20 cellular contexts compared by ENCODE assay signal in genomic region chr7:115300228-115300870, GRCh38.
DNase-seq lines count a peak whose midpoint lies in the region; ATAC-seq, FAIRE-seq and TF ChIP-seq lines count a peak whose summit lies in the region.
"Had no signal": no experiment of that assay in that cellular context is flagged by ENCODE, and none has a peak within 500 bp of the region (broad histone marks: within the 10 kb centered on the region; RNA-seq: fewer than 3 reads in every experiment).

No MANE protein-coding gene starts in this region.

- no peaks in the 10 kb centered on the region for H3K79me2 ChIP-seq in GM23248 (ENCODE audit: insufficient read depth)

- DNase-seq in A549 (ENCODE audit: low read depth in 1 of 2, low spot score in 1 of 2) (peak; percentile 3 to 12), GM23248 (peak; percentile 74), choroid plexus epithelial cell (ENCODE audit: low read depth) (peak; percentile 20), kidney glomerular epithelial cell (lab: John Stamatoyannopoulos, UW) (peak; percentile 12), HuH-7 (ENCODE audit: low spot score) (no peak)
- DNase-seq in activated CD4-positive, alpha-beta T cell treated with anti-CD3 and anti-CD28 coated beads for 4 hours, result no peak
- DNase-seq: activated CD4-positive, alpha-beta T cell treated with anti-CD3 and anti-CD28 coated beads, Interleukin-2, amount 10 ng/mL, durations not matched to agents 7 days and 5 days; activated T-cell treated with anti-CD3 and anti-CD28 coated beads for 4 hours; Caco-2; effector CD4-positive, alpha-beta T cell; gastrocnemius medialis; NCI-H2029 treated with DMSO at 0.1 percent for 48 hours; NCI-H524; OCI-M1; stomach had no signal

- TF ChIP-seq CTCF in A549 (IDR thresholded peaks at IDR 0.05), result no peak
- no peak for TF ChIP-seq CTCF in choroid plexus epithelial cell (conservative IDR thresholded peaks at IDR 0.05; ENCODE audit: low read depth, low read length)

- no peaks in the 10 kb centered on the region for H3K27me3 ChIP-seq in GM23248 (replicated peaks; ENCODE audit: insufficient read depth)
- H3K27me3 ChIP-seq: cardiac muscle cell, gastrocnemius medialis, stomach had no signal

- POLR2A ChIA-PET in A549 (lab: Yijun Ruan, JAX), result no interaction called here

- TF ChIP-seq POLR2A in A549 (IDR thresholded peaks at IDR 0.05; ENCODE audit: low read length), result no peak

- CTCF ChIA-PET in A549 (lab: Yijun Ruan, JAX), result no interaction called here

- peak overlapping the region; percentile 19; the same call in 1 of the 2 replicates for H2AFZ ChIP-seq in GM23248

- H3K4me3 ChIP-seq in A549 (no peak overlapping the region), GM23248 (peak overlapping the region; percentile 7; the same call in 1 of the 2 replicates), choroid plexus epithelial cell (ENCODE audit: low read depth, low read length) (no peak overlapping the region)
- H3K4me3 ChIP-seq: cardiac muscle cell, gastrocnemius medialis, HAP-1, stomach had no signal

- peaks cover 28% of the 10 kb centered on the region; the same call in 2 of the 3 replicates for H3K4me1 ChIP-seq in A549
- peaks cover 31% of the 10 kb centered on the region for H3K4me1 ChIP-seq in GM23248 (ENCODE audit: insufficient read depth)
- H3K4me1 ChIP-seq: Caco-2, gastrocnemius medialis, HAP-1, stomach had no signal

- H3K4me2 ChIP-seq in A549 (peak overlapping the region; percentile 52), GM23248 (ENCODE audit: unreplicated experiment) (peak overlapping the region; percentile 45)

- H3K9me3 ChIP-seq in A549 (no peaks in the 10 kb centered on the region), GM23248 (ENCODE audit: low read depth) (no peaks in the 10 kb centered on the region)
- H3K9me3 ChIP-seq: Caco-2, gastrocnemius medialis, HAP-1, stomach had no signal

- no peaks in the 10 kb centered on the region for H3K9me2 ChIP-seq in GM23248 (ENCODE audit: insufficient read depth)

- H3K27ac ChIP-seq in A549 (no peak overlapping the region), GM23248 (peak overlapping the region; percentile 22)
- H3K27ac ChIP-seq: cardiac muscle cell, gastrocnemius medialis, stomach had no signal

- no peak overlapping the region for H3K9ac ChIP-seq in GM23248

- peak; percentile 63 for FAIRE-seq in A549 (lab: Jason Lieb, UNC)

- H4K20me1 ChIP-seq in GM23248 (ENCODE audit: insufficient read depth), result no peaks in the 10 kb centered on the region

- peaks cover 24% of the 10 kb centered on the region for H3F3A ChIP-seq in GM23248 (ENCODE audit: insufficient read depth)

- TF ChIP-seq RAD21 in A549 (conservative IDR thresholded peaks at IDR 0.05 in 1 of 2, IDR thresholded peaks at IDR 0.05 in 1 of 2), result no peak

- TF ChIP-seq EP300 in A549 (IDR thresholded peaks at IDR 0.05), result no peak

- WGBS in A549 (ENCODE audit: missing lambda C conversion rate), result 3% methylated on average over 1 of the region's 1 CpG
- WGBS in GM23248 (ENCODE audit: low coverage in 1 of 2, low lambda C conversion rate in 2 of 2, missing lambda C conversion rate in 2 of 2), 2 experiments, result 0% methylated on average over 1 of the region's 1 CpG

- no peaks in the 10 kb centered on the region for H3K36me3 ChIP-seq in GM23248 (ENCODE audit: low read depth)
- H3K36me3 ChIP-seq: cardiac muscle cell, gastrocnemius medialis, HAP-1, stomach had no signal

- in situ Hi-C loops in GM23248 (cut with MboI), result no loop called here

- peak in 1 of 2 experiments; percentile 30; a peak in 1 of 6 replicates for ATAC-seq in A549
- no peak for ATAC-seq in HG03196 (IDR thresholded peaks at IDR 0.05; ENCODE audit: unreplicated experiment)
- no peak for ATAC-seq in GM21619 (IDR thresholded peaks at IDR 0.05; ENCODE audit: unreplicated experiment)
- ATAC-seq: activated naive CD4-positive, alpha-beta T cell treated with anti-CD3 and anti-CD28 coated beads, Interleukin-2, amount 50 U/mL, for 72 hours; gastrocnemius medialis had no signal

TF ChIP-seq in A549, 52 proteins besides CTCF, POLR2A, EP300 and RAD21:
- no peak for TF ChIP-seq HES2 (IDR thresholded peaks at IDR 0.05)
- TF ChIP-seq KDM1A (IDR thresholded peaks at IDR 0.05; ENCODE audit: low read depth), result no peak
- TF ChIP-seq NR3C1 (IDR thresholded peaks at IDR 0.05), result no peak
- no peak for TF ChIP-seq CHD4 (IDR thresholded peaks at IDR 0.05; ENCODE audit: borderline replicate concordance)
- no peak for TF ChIP-seq FOXS1 (CRISPR knock-in tag; IDR thresholded peaks at IDR 0.05)
- no peak for TF ChIP-seq FOSL2 (IDR thresholded peaks at IDR 0.05)
- TF ChIP-seq FOSL2 (CRISPR knock-in tag; IDR thresholded peaks at IDR 0.05), result peak; percentile 20; the same call in 1 of the 2 replicates
- TF ChIP-seq RFX5 (IDR thresholded peaks at IDR 0.05), result no peak
- no peak for TF ChIP-seq ZNF302 (CRISPR knock-in tag; IDR thresholded peaks at IDR 0.05)

Comparison
In these comparisons a context has a peak if more than half of its experiments do, and no peak if none do; other contexts are left out.
1. DNase-seq: peak in A549 (2 of 2), GM23248 (single experiment), choroid plexus epithelial cell (single experiment) and kidney glomerular epithelial cell (single experiment); none in HuH-7 (single experiment) and activated CD4-positive, alpha-beta T cell treated with anti-CD3 and anti-CD28 coated beads for 4 hours (0 of 2).